In the genomic region with DNA sequence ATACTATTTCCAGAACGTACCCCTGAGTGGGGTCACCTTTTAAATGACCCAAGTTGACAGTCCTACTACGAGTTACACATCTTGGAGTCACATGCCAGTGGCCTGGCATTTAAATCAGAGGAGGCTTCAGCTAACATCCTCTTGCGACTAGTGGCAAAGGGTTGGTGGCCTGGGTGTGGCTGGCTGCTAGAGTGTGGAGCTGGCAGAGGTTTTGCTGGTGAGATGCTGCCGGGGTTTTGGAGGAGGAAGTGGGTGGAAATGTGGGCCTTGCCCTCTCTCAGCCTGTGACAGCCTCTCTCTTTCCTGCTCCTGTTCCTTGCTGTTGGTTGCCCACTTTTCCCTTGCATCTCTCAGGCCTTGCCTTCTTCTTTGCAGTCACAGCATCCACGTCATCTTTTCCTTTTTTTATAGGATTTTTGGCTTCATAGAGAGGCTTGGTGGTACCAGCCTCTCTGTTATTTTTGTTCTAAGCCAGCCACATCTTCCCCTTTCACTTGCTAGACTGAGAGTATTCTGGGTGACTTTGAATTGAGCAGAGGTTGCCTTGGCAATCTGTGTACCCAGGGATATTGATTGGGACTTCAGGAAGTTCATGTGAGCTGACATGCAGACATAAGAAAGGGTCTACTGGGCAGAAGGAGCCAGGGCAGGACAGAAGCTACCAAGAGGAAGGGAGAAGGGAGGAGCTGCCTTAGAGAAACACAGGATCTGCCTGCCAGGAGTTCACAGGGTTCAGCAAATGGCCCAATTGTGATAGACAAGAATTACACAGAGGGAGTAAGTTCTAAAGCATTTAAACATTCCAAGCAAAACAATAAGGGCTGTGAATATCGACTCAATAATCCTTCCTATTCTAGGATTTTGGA, we compare ENCODE assay signal across 8 cellular contexts. TPM values are rescaled to one million over a fixed set of nuclear protein-coding genes. Genes with fewer than 3 reads are reported as not detected.
A peak's percentile ranks its signal among the peaks of the same experiment; 100 is the strongest.
DNase-seq lines count a peak whose midpoint lies in the region; ATAC-seq and TF ChIP-seq lines count a peak whose summit lies in the region.

No MANE protein-coding gene starts in this region.

- TF ChIP-seq CTCF in GM20000 (IDR thresholded peaks at IDR 0.05; ENCODE audit: extremely low read depth, missing control alignments) = no peak

- peaks cover 27% of the 10 kb centered on the region for H3K36me3 Mint-ChIP-seq in activated CD4-positive, alpha-beta memory T cell treated with anti-CD3 and anti-CD28 coated beads, Interleukin-2, amount 10 ng/mL, durations not matched to agents 7 days and 5 days (ENCODE audit: low read depth)

- CTCF ChIA-PET in activated CD4-positive, alpha-beta memory T cell treated with anti-CD3 and anti-CD28 coated beads, Interleukin-2, amount 10 ng/mL, durations not matched to agents 7 days and 5 days (lab: Charles Lee) = interaction anchor here (0.8 to 3.0 kb wide), 9 partner anchors 9 to 216 kb away, joined by 3 to 13 read pairs (median 3); a partner anchor contains a TSS

- H3K9me3 ChIP-seq in right cardiac atrium (ENCODE audit: control insufficient read depth, low read length) = no peaks in the 10 kb centered on the region

- H3K4me1 Mint-ChIP-seq in activated CD4-positive, alpha-beta memory T cell treated with anti-CD3 and anti-CD28 coated beads, Interleukin-2, amount 10 ng/mL, durations not matched to agents 7 days and 5 days = peaks cover 50% of the 10 kb centered on the region
- peaks cover 50% of the 10 kb centered on the region for H3K4me1 Mint-ChIP-seq in stimulated activated naive CD8-positive, alpha-beta T cell treated with anti-CD3 and anti-CD28 coated beads, Interleukin-15, amount 100 ng/mL, for 72 hours

- intact Hi-C loops in right cardiac atrium (cut with DNase I) = no loop called here

- no peak overlapping the region for H3K27ac ChIP-seq in right cardiac atrium (ENCODE audit: low read length)

- peaks cover 3% of the 10 kb centered on the region for H3K4me1 ChIP-seq in right cardiac atrium (ENCODE audit: control insufficient read depth, insufficient read depth, low read length)

- no peaks in the 10 kb centered on the region for H3K27me3 ChIP-seq in right cardiac atrium (ENCODE audit: control insufficient read depth, insufficient read depth)

- no peaks in the 10 kb centered on the region for H3K27me3 Mint-ChIP-seq in activated CD4-positive, alpha-beta memory T cell treated with anti-CD3 and anti-CD28 coated beads, Interleukin-2, amount 10 ng/mL, durations not matched to agents 7 days and 5 days
- H3K27me3 Mint-ChIP-seq in stimulated activated naive CD8-positive, alpha-beta T cell treated with anti-CD3 and anti-CD28 coated beads, Interleukin-15, amount 100 ng/mL, for 72 hours = no peaks in the 10 kb centered on the region

- peak; percentile 72 to 87 for ATAC-seq in right cardiac atrium
- ATAC-seq in stimulated activated naive CD8-positive, alpha-beta T cell treated with anti-CD3 and anti-CD28 coated beads, Interleukin-15, amount 100 ng/mL, for 72 hours = peak; percentile 90

- peak; percentile 21 for DNase-seq in stimulated activated CD4-positive, alpha-beta T cell treated with anti-CD3 and anti-CD28 coated beads, Interleukin-12 subunit alpha, Interleukin-12 subunit beta, amount 100 ng/mL, for 4 hours
- no peak for DNase-seq in stimulated activated CD4-positive, alpha-beta T cell treated with anti-CD3 and anti-CD28 coated beads, Interleukin-2, amount 100 ng/mL, for 48 hours
- DNase-seq in activated CD4-positive, alpha-beta memory T cell treated with anti-CD3 and anti-CD28 coated beads, Interleukin-2, amount 10 ng/mL, durations not matched to agents 7 days and 5 days = peak; percentile 88
- peak; percentile 45 to 78 (median 76) for DNase-seq in right cardiac atrium
- peak in 1 of 2 donors; percentile 50 for DNase-seq in stimulated activated naive CD8-positive, alpha-beta T cell treated with anti-CD3 and anti-CD28 coated beads, Interleukin-15, amount 100 ng/mL, for 72 hours
- DNase-seq in NCI-H82 (lab: John Stamatoyannopoulos, UW) = no peak
- DNase-seq in GM20000 (ENCODE audit: low spot score) = no peak
- no peak for DNase-seq in NCI-H1436 (lab: John Stamatoyannopoulos, UW)

- POLR2A ChIA-PET in activated CD4-positive, alpha-beta memory T cell treated with anti-CD3 and anti-CD28 coated beads, Interleukin-2, amount 10 ng/mL, durations not matched to agents 7 days and 5 days (lab: Charles Lee) = interaction anchor here (0.7 to 4.2 kb wide), 11 partner anchors 9 to 1135 kb away, joined by 3 to 66 read pairs (median 6); a partner anchor contains a TSS

- H3K9me3 Mint-ChIP-seq in activated CD4-positive, alpha-beta memory T cell treated with anti-CD3 and anti-CD28 coated beads, Interleukin-2, amount 10 ng/mL, durations not matched to agents 7 days and 5 days = no peaks in the 10 kb centered on the region
- no peaks in the 10 kb centered on the region for H3K9me3 Mint-ChIP-seq in stimulated activated naive CD8-positive, alpha-beta T cell treated with anti-CD3 and anti-CD28 coated beads, Interleukin-15, amount 100 ng/mL, for 72 hours

- 55% methylated on average over 6 of the region's 6 CpGs for WGBS in right cardiac atrium

- H3K4me3 Mint-ChIP-seq in activated CD4-positive, alpha-beta memory T cell treated with anti-CD3 and anti-CD28 coated beads, Interleukin-2, amount 10 ng/mL, durations not matched to agents 7 days and 5 days = no peak overlapping the region
- peak overlapping the region; percentile 9 to 34 for H3K4me3 Mint-ChIP-seq in stimulated activated naive CD8-positive, alpha-beta T cell treated with anti-CD3 and anti-CD28 coated beads, Interleukin-15, amount 100 ng/mL, for 72 hours

- H3K27ac Mint-ChIP-seq in activated CD4-positive, alpha-beta memory T cell treated with anti-CD3 and anti-CD28 coated beads, Interleukin-2, amount 10 ng/mL, durations not matched to agents 7 days and 5 days = peak overlapping the region; percentile 92
- H3K27ac Mint-ChIP-seq in stimulated activated naive CD8-positive, alpha-beta T cell treated with anti-CD3 and anti-CD28 coated beads, Interleukin-15, amount 100 ng/mL, for 72 hours = peak overlapping the region; percentile 49 to 97

- H3K4me3 ChIP-seq in right cardiac atrium (ENCODE audit: low read length) = no peak overlapping the region

RNA-seq across cellular contexts. Expression of a gene that starts 55.4 kb away (rescaled TPM):
- 10 to 100 TPM; 51.1 to 52.2 TPM for total RNA-seq in activated CD4-positive, alpha-beta memory T cell treated with anti-CD3 and anti-CD28 coated beads, Interleukin-2, amount 10 ng/mL, durations not matched to agents 7 days and 5 days
- 10 to 100 TPM; 65.0 to 98.4 (median 78.6) TPM for total RNA-seq in right cardiac atrium
- polyA plus RNA-seq in right cardiac atrium = 37.3 TPM

Comparison
In these comparisons a context has a peak if more than half of its experiments do, and no peak if none do; other contexts are left out.
1. DNase-seq: peak in stimulated activated CD4-positive, alpha-beta T cell treated with anti-CD3 and anti-CD28 coated beads, Interleukin-12 subunit alpha, Interleukin-12 subunit beta, amount 100 ng/mL, for 4 hours (single experiment), activated CD4-positive, alpha-beta memory T cell treated with anti-CD3 and anti-CD28 coated beads, Interleukin-2, amount 10 ng/mL, durations not matched to agents 7 days and 5 days (single experiment) and right cardiac atrium (3 of 3); none in stimulated activated CD4-positive, alpha-beta T cell treated with anti-CD3 and anti-CD28 coated beads, Interleukin-2, amount 100 ng/mL, for 48 hours (0 of 2), NCI-H82 (single experiment), GM20000 (single experiment) and NCI-H1436 (single experiment).